Comparison of ENCODE assay signal across 8 cellular contexts in genomic region chr5:159133041-159133741, GRCh38. TPM values are rescaled to one million over a fixed set of nuclear protein-coding genes. Genes with fewer than 3 reads are reported as not detected.
DNase-seq lines count a peak whose midpoint lies in the region; ATAC-seq, FAIRE-seq and TF ChIP-seq lines count a peak whose summit lies in the region.

No MANE protein-coding gene starts in this region.

- no peaks in the 10 kb centered on the region for H3K9me3 Mint-ChIP-seq in activated B cell treated with CpG ODN at 0.5 μM for 24 hours

- H3K36me3 ChIP-seq in heart right ventricle, result no peaks in the 10 kb centered on the region
- no peaks in the 10 kb centered on the region for H3K36me3 ChIP-seq in effector memory CD4-positive, alpha-beta T cell (ENCODE audit: control insufficient read depth, insufficient read depth, low read length)

- TF ChIP-seq CTCF in D721Med (IDR thresholded peaks at IDR 0.05; ENCODE audit: insufficient read depth, missing control alignments), result peak; percentile 73
- TF ChIP-seq CTCF in activated B cell treated with CpG ODN at 0.5 μM for 24 hours (IDR thresholded peaks at IDR 0.05), result peak; percentile 82
- TF ChIP-seq CTCF in heart right ventricle (IDR thresholded peaks at IDR 0.05), result peak; percentile 70 to 88 (median 83)

- H3K9me3 ChIP-seq in heart right ventricle, result no peaks in the 10 kb centered on the region
- H3K9me3 ChIP-seq in effector memory CD4-positive, alpha-beta T cell (ENCODE audit: control insufficient read depth, low read length), result no peaks in the 10 kb centered on the region

- no peak overlapping the region for H3K27ac Mint-ChIP-seq in activated B cell treated with CpG ODN at 0.5 μM for 24 hours

- no peaks in the 10 kb centered on the region for H3K4me1 Mint-ChIP-seq in activated B cell treated with CpG ODN at 0.5 μM for 24 hours

- no peaks in the 10 kb centered on the region for H3K36me3 Mint-ChIP-seq in activated B cell treated with CpG ODN at 0.5 μM for 24 hours (ENCODE audit: low read depth)

- H3K27me3 ChIP-seq in heart right ventricle, result peaks cover 0 to 12% (median 0%) of the 10 kb centered on the region in 7 donors
- H3K27me3 ChIP-seq in effector memory CD4-positive, alpha-beta T cell (replicated peaks; ENCODE audit: control insufficient read depth, insufficient read depth, low read length, poor library complexity, severe bottlenecking), result no peaks in the 10 kb centered on the region

- intact Hi-C loops in activated B cell treated with CpG ODN at 0.5 μM for 24 hours (cut with micrococcal nuclease) (loop anchor here (1.0 to 2.0 kb wide), 10 partner anchors 26 to 1371 kb away; no protein-coding TSS in a partner anchor), heart right ventricle (cut with DNase I) (loop anchor here in 9 of 10 donors (2.0 to 10.0 kb wide), 10 partner anchors 438 to 1371 kb away; no protein-coding TSS in a partner anchor), sciatic nerve (cut with DNase I) (no loop called here)

- H3K4me3 Mint-ChIP-seq in activated B cell treated with CpG ODN at 0.5 μM for 24 hours, result no peak overlapping the region

- peak; percentile 32 for FAIRE-seq in D721Med (lab: Jason Lieb, UNC)

- peak overlapping the region in 4 of 10 donors; percentile 15 to 37 (median 22) for H3K4me3 ChIP-seq in heart right ventricle
- H3K4me3 ChIP-seq in effector memory CD4-positive, alpha-beta T cell (ENCODE audit: insufficient read depth, low read depth, low read length, poor library complexity, severe bottlenecking), result no peak overlapping the region

- peak; percentile 71 for ATAC-seq in GM21360 (IDR thresholded peaks at IDR 0.05; ENCODE audit: unreplicated experiment)
- peak; percentile 50 for ATAC-seq in activated B cell treated with CpG ODN at 0.5 μM for 24 hours (ENCODE audit: low read depth)
- ATAC-seq in heart right ventricle, result peak; percentile 37 to 77 (median 52)
- ATAC-seq in sciatic nerve, result peak; percentile 81
- ATAC-seq in HG03571 (IDR thresholded peaks at IDR 0.05; ENCODE audit: unreplicated experiment), result no peak

- POLR2A ChIA-PET in activated B cell treated with CpG ODN at 0.5 μM for 24 hours (lab: Charles Lee), result interaction anchor here (1.2 to 1.8 kb wide), 3 partner anchors 438 to 1058 kb away, joined by 3 to 6 read pairs (median 3); no protein-coding TSS in a partner anchor

- 33 to 38% methylated on average over 11 of the region's 11 CpGs for WGBS in heart right ventricle, 2 donors

- H3K27ac ChIP-seq in heart right ventricle, result peak overlapping the region in 1 of 10 donors; percentile 15
- H3K27ac ChIP-seq in effector memory CD4-positive, alpha-beta T cell (ENCODE audit: insufficient read depth, low read length, poor library complexity, severe bottlenecking), result no peak overlapping the region

- no peak for DNase-seq in D721Med (ENCODE audit: insufficient read length, low spot score)
- peak; percentile 15 for DNase-seq in NCI-H1436 treated with DMSO at 0.1 percent for 48 hours (lab: John Stamatoyannopoulos, UW)
- DNase-seq in activated B cell treated with CpG ODN at 0.5 μM for 24 hours, result no peak
- DNase-seq in heart right ventricle, result peak in 1 of 2 donors; percentile 16
- DNase-seq in sciatic nerve (ENCODE audit: low spot score), result no peak
- DNase-seq in effector memory CD4-positive, alpha-beta T cell, result no peak

- H3K27me3 Mint-ChIP-seq in activated B cell treated with CpG ODN at 0.5 μM for 24 hours, result no peaks in the 10 kb centered on the region

- CTCF ChIA-PET in activated B cell treated with CpG ODN at 0.5 μM for 24 hours (lab: Charles Lee), result interaction anchor here (0.8 to 3.7 kb wide), 19 partner anchors 11 to 1373 kb away, joined by 3 to 47 read pairs (median 6); no protein-coding TSS in a partner anchor

- H3K4me1 ChIP-seq in heart right ventricle, result no peaks in the 10 kb centered on the region
- no peaks in the 10 kb centered on the region for H3K4me1 ChIP-seq in effector memory CD4-positive, alpha-beta T cell (ENCODE audit: control insufficient read depth, insufficient read depth, low read length, poor library complexity, severe bottlenecking)

RNA-seq across cellular contexts. Expression of gene EBF1, which starts 33.5 kb away (rescaled TPM):
- total RNA-seq in activated B cell treated with CpG ODN at 0.5 μM for 24 hours (195 and 247 TPM in 2 replicates), heart right ventricle (10 to 100 TPM in 6 of 10 donors, 1 to 10 TPM in 4; 8.5 to 16.1 (median 11.0) TPM), sciatic nerve (86.9 TPM)
- polyA plus RNA-seq in heart right ventricle, result 10 to 100 TPM in 1 of 2 donors, 1 to 10 TPM in 1; 3.2 to 10.1 TPM
